ENCODE assay signal across 15 cellular contexts in the genomic region with DNA sequence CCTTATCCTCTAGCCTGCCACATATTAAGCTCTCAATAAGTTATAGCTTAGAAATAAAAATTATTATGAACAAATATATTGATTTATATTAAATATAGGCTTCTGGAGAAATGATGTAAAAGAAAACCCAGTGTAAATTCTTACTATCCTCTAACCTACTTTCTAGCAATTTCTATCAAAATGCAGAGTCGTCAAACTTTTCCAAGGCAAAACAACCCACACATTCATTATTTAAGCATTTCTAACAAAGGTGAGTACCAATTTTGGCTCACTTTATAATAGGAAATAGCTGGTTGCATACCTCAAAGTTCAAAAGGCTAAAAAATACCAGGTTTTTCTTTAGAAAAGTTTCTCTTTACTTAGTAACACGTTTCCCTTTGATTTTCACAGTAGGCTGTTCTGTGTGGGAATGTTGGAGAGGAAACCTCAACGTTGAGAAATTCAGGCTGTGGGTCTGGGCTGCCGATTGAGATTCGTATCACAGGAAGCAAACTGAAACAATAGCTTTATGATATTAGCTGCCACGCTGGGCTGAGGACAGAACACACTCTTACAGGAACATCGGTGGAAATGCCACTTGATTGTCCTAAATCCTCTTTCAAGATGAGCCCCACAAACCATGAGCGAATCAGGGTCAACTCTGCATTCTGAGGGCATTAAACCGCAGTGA. TPM values are rescaled to one million over a fixed set of nuclear protein-coding genes. Genes with fewer than 3 reads are reported as not detected.
DNase-seq lines count a peak whose midpoint lies in the region; ATAC-seq, FAIRE-seq and TF ChIP-seq lines count a peak whose summit lies in the region.
"Had no signal": no experiment of that assay in that cellular context is flagged by ENCODE, and none has a peak within 500 bp of the region (broad histone marks: within the 10 kb centered on the region; RNA-seq: fewer than 3 reads in every experiment).

No MANE protein-coding gene starts in this region.

- peaks cover 64% of the 10 kb centered on the region for H3K4me1 Mint-ChIP-seq in stimulated activated naive CD8-positive, alpha-beta T cell treated with anti-CD3 and anti-CD28 coated beads, Interleukin-15, Interleukin-2, amounts not matched to agents 100 ng/mL and 50 ng/mL, for 24 hours (ENCODE audit: low read depth)
- H3K4me1 Mint-ChIP-seq in activated T-helper 2 cell treated with anti-CD3 and anti-CD28 coated beads, Interferon-gamma antibody, Interleukin-2, Interleukin-4, amounts not matched to agents 10 μg/mL and 5 μg/mL and 100 μg/mL, durations not matched to agents 14 hours and 24 hours and 36 hours (ENCODE audit: low read depth) = peaks cover 73% of the 10 kb centered on the region

- H3K4me3 ChIP-seq in HepG2 (replicated peaks in 1 of 3; ENCODE audit: insufficient read depth in 1 of 3, low read depth in 2 of 3, low read length in 3 of 3) = no peak overlapping the region

- CTCF ChIA-PET in HepG2 (lab: Yijun Ruan, JAX; ENCODE audit: low intra/inter-chr PET ratio, low total read pairs) = no interaction called here

- intact Hi-C loops in activated T-helper 2 cell treated with anti-CD3 and anti-CD28 coated beads, Interferon-gamma antibody, Interleukin-2, Interleukin-4, amounts not matched to agents 10 μg/mL and 5 μg/mL and 100 μg/mL, durations not matched to agents 14 hours and 24 hours and 36 hours (cut with micrococcal nuclease) = no loop called here
- intact Hi-C loops in HepG2 (cut with micrococcal nuclease; ENCODE audit: unreplicated experiment) = no loop called here

- peaks cover 7% of the 10 kb centered on the region for H3K79me2 ChIP-seq in HepG2 (ENCODE audit: insufficient read depth, low read length)

- no peak for TF ChIP-seq RAD21 in HepG2 (CRISPR knock-in tag; IDR thresholded peaks at IDR 0.05)

- H4K20me1 ChIP-seq in HepG2 (ENCODE audit: insufficient read depth, low read length) = peaks cover 13% of the 10 kb centered on the region; the same call in 1 of the 2 replicates

- no peak for DNase-seq in stimulated activated naive CD8-positive, alpha-beta T cell treated with anti-CD3 and anti-CD28 coated beads, Interleukin-15, Interleukin-2, amounts not matched to agents 100 U/mL and 50 U/mL, for 24 hours
- DNase-seq in activated T-helper 2 cell treated with anti-CD3 and anti-CD28 coated beads, Interferon-gamma antibody, Interleukin-2, Interleukin-4, amounts not matched to agents 10 μg/mL and 5 μg/mL and 100 μg/mL, durations not matched to agents 14 hours and 24 hours and 36 hours (ENCODE audit: low spot score) = no peak
- DNase-seq in HepG2 (ENCODE audit: low spot score) (no peak), GDM1 (lab: John Stamatoyannopoulos, UW) (no peak), NCI-H510A (lab: John Stamatoyannopoulos, UW) (no peak), D721Med (ENCODE audit: insufficient read length, low spot score) (no peak)
- DNase-seq: activated CD8-positive, alpha-beta memory T cell treated with anti-CD3 and anti-CD28 coated beads for 24 hours; anterior cingulate cortex; BE2C; endodermal cell; mesendoderm; NCI-H2081 had no signal

- H3K4me2 ChIP-seq in HepG2 (ENCODE audit: low read depth, low read length) = no peak overlapping the region
- H3K4me2 ChIP-seq: KMS-11 had no signal

- H3K9ac ChIP-seq in HepG2 (ENCODE audit: insufficient read depth, low read depth, low read length) = no peak overlapping the region
- H3K9ac ChIP-seq: KMS-11 had no signal

- ATAC-seq in stimulated activated naive CD8-positive, alpha-beta T cell treated with anti-CD3 and anti-CD28 coated beads, Interleukin-15, Interleukin-2, amounts not matched to agents 100 U/mL and 50 U/mL, for 24 hours = no peak
- ATAC-seq in HepG2 (no peak), HG03520 (IDR thresholded peaks at IDR 0.05; ENCODE audit: unreplicated experiment) (no peak)

- no peak overlapping the region for H3K27ac ChIP-seq in HepG2 (ENCODE audit: extremely low read length, insufficient read depth, low read length)
- H3K27ac ChIP-seq: KMS-11 had no signal

- in situ Hi-C loops in HepG2 (cut with HindIII; ENCODE audit: extremely low pct_ligation_motif_present, low pct_unique_long_range_greater_than_20kb) = loop anchor here (10.0 kb wide), 1 partner anchor 275 kb away; no protein-coding TSS in a partner anchor

- H3K27me3 Mint-ChIP-seq in stimulated activated naive CD8-positive, alpha-beta T cell treated with anti-CD3 and anti-CD28 coated beads, Interleukin-15, Interleukin-2, amounts not matched to agents 100 ng/mL and 50 ng/mL, for 24 hours = no peaks in the 10 kb centered on the region
- no peaks in the 10 kb centered on the region for H3K27me3 Mint-ChIP-seq in activated T-helper 2 cell treated with anti-CD3 and anti-CD28 coated beads, Interferon-gamma antibody, Interleukin-2, Interleukin-4, amounts not matched to agents 10 μg/mL and 5 μg/mL and 100 μg/mL, durations not matched to agents 14 hours and 24 hours and 36 hours (ENCODE audit: low read depth)

- TF ChIP-seq CTCF in HepG2 (CRISPR knock-in tag; IDR thresholded peaks at IDR 0.05) (no peak), D721Med (IDR thresholded peaks at IDR 0.05; ENCODE audit: insufficient read depth, missing control alignments) (no peak)

- TF ChIP-seq EP300 in HepG2 (IDR thresholded peaks at IDR 0.05; ENCODE audit: low read depth in 2 of 2, low read length in 2 of 2) = no peak
- no peak for TF ChIP-seq EP300 in HepG2 (CRISPR knock-in tag; IDR thresholded peaks at IDR 0.05; ENCODE audit: borderline replicate concordance)

- FAIRE-seq in HepG2 (lab: Jason Lieb, UNC) = no peak
- FAIRE-seq in D721Med (lab: Jason Lieb, UNC) = no peak

- H2AFZ ChIP-seq in HepG2 (ENCODE audit: low read length) = no peak overlapping the region

- no peaks in the 10 kb centered on the region for H3K9me3 ChIP-seq in HepG2 (ENCODE audit: low read length)
- H3K9me3 ChIP-seq: BE2C had no signal

- WGBS in HepG2 (ENCODE audit: low lambda C conversion rate) = 90% methylated on average over 9 of the region's 9 CpGs

- H3K27ac Mint-ChIP-seq in stimulated activated naive CD8-positive, alpha-beta T cell treated with anti-CD3 and anti-CD28 coated beads, Interleukin-15, Interleukin-2, amounts not matched to agents 100 ng/mL and 50 ng/mL, for 24 hours = peak overlapping the region; percentile 92
- peak overlapping the region; percentile 87 for H3K27ac Mint-ChIP-seq in activated T-helper 2 cell treated with anti-CD3 and anti-CD28 coated beads, Interferon-gamma antibody, Interleukin-2, Interleukin-4, amounts not matched to agents 10 μg/mL and 5 μg/mL and 100 μg/mL, durations not matched to agents 14 hours and 24 hours and 36 hours
- H3K27ac Mint-ChIP-seq: endodermal cell had no signal

- no peaks in the 10 kb centered on the region for H3K9me3 Mint-ChIP-seq in stimulated activated naive CD8-positive, alpha-beta T cell treated with anti-CD3 and anti-CD28 coated beads, Interleukin-15, Interleukin-2, amounts not matched to agents 100 ng/mL and 50 ng/mL, for 24 hours
- H3K9me3 Mint-ChIP-seq in activated T-helper 2 cell treated with anti-CD3 and anti-CD28 coated beads, Interferon-gamma antibody, Interleukin-2, Interleukin-4, amounts not matched to agents 10 μg/mL and 5 μg/mL and 100 μg/mL, durations not matched to agents 14 hours and 24 hours and 36 hours = no peaks in the 10 kb centered on the region
- H3K9me3 Mint-ChIP-seq: endodermal cell had no signal

- H3K4me3 Mint-ChIP-seq in stimulated activated naive CD8-positive, alpha-beta T cell treated with anti-CD3 and anti-CD28 coated beads, Interleukin-15, Interleukin-2, amounts not matched to agents 100 ng/mL and 50 ng/mL, for 24 hours = peak overlapping the region; percentile 40
- H3K4me3 Mint-ChIP-seq in activated T-helper 2 cell treated with anti-CD3 and anti-CD28 coated beads, Interferon-gamma antibody, Interleukin-2, Interleukin-4, amounts not matched to agents 10 μg/mL and 5 μg/mL and 100 μg/mL, durations not matched to agents 14 hours and 24 hours and 36 hours (ENCODE audit: low read depth) = peak overlapping the region; percentile 70
- H3K4me3 Mint-ChIP-seq: endodermal cell had no signal

- POLR2A ChIA-PET in HepG2 (lab: Yijun Ruan, JAX) = no interaction called here

- peaks cover 32% of the 10 kb centered on the region for H3K4me1 ChIP-seq in HepG2 (ENCODE audit: insufficient read depth, low read length)

- H3K27me3 ChIP-seq in HepG2 (ENCODE audit: control insufficient read depth in 1 of 2, insufficient read depth in 2 of 2, low read length in 2 of 2) = no peaks in the 10 kb centered on the region
- H3K27me3 ChIP-seq: BE2C had no signal

- BruUV-seq in HepG2 (replicated peaks; lab: Mats Ljungman, UMichigan) = no TSS peak

- TF ChIP-seq POLR2A in HepG2 (IDR thresholded peaks at IDR 0.05; ENCODE audit: insufficient read depth in 1 of 2, low read depth in 2 of 2, low read length in 2 of 2) = no peak

- H3K36me3 ChIP-seq in HepG2 (replicated peaks in 1 of 2; ENCODE audit: control insufficient read depth in 1 of 2, insufficient read depth in 2 of 2, low read length in 2 of 2) = peaks cover 41 to 92% of the 10 kb centered on the region in 2 experiments
- H3K36me3 ChIP-seq: BE2C had no signal

- H3K36me3 Mint-ChIP-seq in stimulated activated naive CD8-positive, alpha-beta T cell treated with anti-CD3 and anti-CD28 coated beads, Interleukin-15, Interleukin-2, amounts not matched to agents 100 ng/mL and 50 ng/mL, for 24 hours (ENCODE audit: low read depth) = no peaks in the 10 kb centered on the region
- H3K36me3 Mint-ChIP-seq in activated T-helper 2 cell treated with anti-CD3 and anti-CD28 coated beads, Interferon-gamma antibody, Interleukin-2, Interleukin-4, amounts not matched to agents 10 μg/mL and 5 μg/mL and 100 μg/mL, durations not matched to agents 14 hours and 24 hours and 36 hours (ENCODE audit: low read depth) = peaks cover 48% of the 10 kb centered on the region

RNA-seq across cellular contexts. Expression of a gene that starts 53.0 kb away (rescaled TPM):
- total RNA-seq in activated T-helper 2 cell treated with anti-CD3 and anti-CD28 coated beads, Interferon-gamma antibody, Interleukin-2, Interleukin-4, amounts not matched to agents 10 μg/mL and 5 μg/mL and 100 μg/mL, durations not matched to agents 14 hours and 24 hours and 36 hours = 100.0 and 102 TPM in 2 replicates
- total RNA-seq in HepG2 (2016; rRNA removed; fragmentation: Illumina TruSeq; extraction: Trizol) = 47.1 and 64.9 TPM in 2 replicates
- total RNA-seq in HepG2 (2016; cell fraction: cytosol; rRNA removed; fragmentation: Illumina TruSeq; extraction: Trizol; ENCODE audit: low read depth) = 15.6 and 21.2 TPM in 2 replicates
- 45.9 and 54.8 TPM in 2 replicates for total RNA-seq in HepG2 (2016; cell fraction: insoluble cytoplasmic fraction; rRNA removed; fragmentation: Illumina TruSeq; extraction: Trizol)
- 54.5 and 63.7 TPM in 2 replicates for total RNA-seq in HepG2 (2016; cell fraction: membrane; rRNA removed; fragmentation: Illumina TruSeq; extraction: Trizol)
- total RNA-seq in HepG2 (2016; cell fraction: nucleus; rRNA removed; fragmentation: Illumina TruSeq; extraction: Trizol) = 54.3 and 61.3 TPM in 2 replicates
- polyA plus RNA-seq in HepG2 (2011; rRNA removed) = 182 and 202 TPM in 2 replicates
- 62.2 and 87.1 TPM in 2 replicates for polyA plus RNA-seq in HepG2 (2011; cell fraction: cytosol; rRNA removed)
- 133 and 141 TPM in 2 replicates for polyA plus RNA-seq in HepG2 (2011; cell fraction: nucleus; rRNA removed)
- 97.8 and 103 TPM in 2 replicates for polyA plus RNA-seq in HepG2 (2012)
- 15.2 and 19.3 TPM in 2 replicates for polyA plus RNA-seq in HepG2 (2016; cell fraction: cytosol; fragmentation: Illumina TruSeq; extraction: Trizol; ENCODE audit: low read depth)
- 72.5 and 91.0 TPM in 2 replicates for polyA plus RNA-seq in HepG2 (2016; cell fraction: insoluble cytoplasmic fraction; fragmentation: Illumina TruSeq; extraction: Trizol; ENCODE audit: low read depth)
- polyA plus RNA-seq in HepG2 (2016; cell fraction: membrane; fragmentation: Illumina TruSeq; extraction: Trizol; ENCODE audit: low read depth) = 64.7 and 77.7 TPM in 2 replicates
- 74.5 and 82.8 TPM in 2 replicates for polyA plus RNA-seq in HepG2 (2016; cell fraction: nucleus; fragmentation: Illumina TruSeq; extraction: Trizol; ENCODE audit: insufficient read depth, low read depth)
- polyA minus RNA-seq in HepG2 (2011; rRNA and poly(A)+ RNA removed; ENCODE audit: low replicate concordance) = 156 and 217 TPM in 2 replicates
- polyA minus RNA-seq in HepG2 (2011; cell fraction: cytosol; rRNA and poly(A)+ RNA removed) = 122 and 129 TPM in 2 replicates
- polyA minus RNA-seq in HepG2 (2011; cell fraction: nucleus; rRNA and poly(A)+ RNA removed) = 185 and 262 TPM in 2 replicates
